ENCODE assay signal across 24 cellular contexts in genomic region chr7:156684661-156685060, GRCh38. TPM values are rescaled to one million over a fixed set of nuclear protein-coding genes. Genes with fewer than 3 reads are reported as not detected.
"Had no signal": no experiment of that assay in that cellular context is flagged by ENCODE, and none has a peak within 500 bp of the region (broad histone marks: within the 10 kb centered on the region; RNA-seq: fewer than 3 reads in every experiment).

No MANE protein-coding gene starts in this region.

- H3K4me3 ChIP-seq: right atrium auricular region, smooth muscle cell, stomach, tibial artery, upper lobe of left lung had no signal

- DNase-seq: caudate nucleus; effector CD8-positive, alpha-beta T cell; hypothalamus; immature natural killer cell; islet precursor cell; kidney glomerular epithelial cell; naive thymus-derived CD8-positive, alpha-beta T cell; stimulated activated CD4-positive, alpha-beta T cell treated with anti-CD3 and anti-CD28 coated beads, Interleukin-12 subunit alpha, Interleukin-12 subunit beta, amount 100 ng/mL, for 4 hours; stimulated activated CD4-positive, alpha-beta T cell treated with anti-CD3 and anti-CD28 coated beads, Interleukin-1b, Interleukin-23, amount 100 ng/mL, for 48 hours; stimulated activated CD4-positive, alpha-beta T cell treated with anti-CD3 and anti-CD28 coated beads, Interleukin-4, amount 100 ng/mL, for 1 hour; stimulated activated CD8-positive, alpha-beta memory T cell treated with anti-CD3 and anti-CD28 coated beads, Interleukin-4, amount 100 ng/mL, for 48 hours; stimulated activated naive CD4-positive, alpha-beta T cell treated with Interleukin-2 at 50 U/mL for 16 hours; stomach; tibial artery; upper lobe of left lung had no signal

- H3K27me3 ChIP-seq: right atrium auricular region, stomach, tibial artery, upper lobe of left lung had no signal

- H3K9me3 Mint-ChIP-seq: dendritic cell treated with granulocyte-macrophage colony-stimulating factor and Interleukin-4, amounts not matched to agents 40 ng/mL and 50 ng/mL, for 4 days; immature natural killer cell; naive thymus-derived CD8-positive, alpha-beta T cell; neural crest cell had no signal

- H3K4me3 Mint-ChIP-seq: dendritic cell treated with granulocyte-macrophage colony-stimulating factor and Interleukin-4, amounts not matched to agents 40 ng/mL and 50 ng/mL, for 4 days; immature natural killer cell; naive thymus-derived CD8-positive, alpha-beta T cell; neural crest cell had no signal

- H3K4me1 ChIP-seq: right atrium auricular region, tibial artery, upper lobe of left lung had no signal

- H3K27me3 Mint-ChIP-seq: dendritic cell treated with granulocyte-macrophage colony-stimulating factor and Interleukin-4, amounts not matched to agents 40 ng/mL and 50 ng/mL, for 4 days; naive thymus-derived CD8-positive, alpha-beta T cell; progenitor cell of endocrine pancreas had no signal

- H3K27ac Mint-ChIP-seq: dendritic cell treated with granulocyte-macrophage colony-stimulating factor and Interleukin-4, amounts not matched to agents 40 ng/mL and 50 ng/mL, for 4 days; immature natural killer cell; naive thymus-derived CD8-positive, alpha-beta T cell; progenitor cell of endocrine pancreas had no signal

- H3K4me1 Mint-ChIP-seq: immature natural killer cell; naive thymus-derived CD8-positive, alpha-beta T cell; neural crest cell had no signal

- H3K9me3 ChIP-seq: right atrium auricular region, stomach, tibial artery, upper lobe of left lung had no signal

- H3K27ac ChIP-seq: parathyroid adenoma, right atrium auricular region, stomach, tibial artery, upper lobe of left lung had no signal

- ATAC-seq: left lobe of liver; naive thymus-derived CD8-positive, alpha-beta T cell; sciatic nerve had no signal

RNA-seq across cellular contexts. Expression of gene RNF32, which starts 44.1 kb away (rescaled TPM):
- total RNA-seq: mesenteric fat pad had no signal
